Comparison of ENCODE assay signal across 20 cellular contexts in genomic region chr18:50832754-50833153, GRCh38. TPM values are rescaled to one million over a fixed set of nuclear protein-coding genes. Genes with fewer than 3 reads are reported as not detected.
A peak's percentile ranks its signal among the peaks of the same experiment; 100 is the strongest.
DNase-seq lines count a peak whose midpoint lies in the region; ATAC-seq, FAIRE-seq and TF ChIP-seq lines count a peak whose summit lies in the region.
"Had no signal": no experiment of that assay in that cellular context is flagged by ENCODE, and none has a peak within 500 bp of the region (broad histone marks: within the 10 kb centered on the region; RNA-seq: fewer than 3 reads in every experiment).

No MANE protein-coding gene starts in this region.

- H3K36me3 ChIP-seq in DOHH2 (ENCODE audit: control insufficient read depth, low read length), result no peaks in the 10 kb centered on the region
- H3K36me3 ChIP-seq in PC-3 (ENCODE audit: low read depth, low read length), result no peaks in the 10 kb centered on the region
- H3K36me3 ChIP-seq: cardiac muscle cell, gastroesophageal sphincter, thyroid gland had no signal

- peak overlapping the region; percentile 15; the same call in 1 of the 2 replicates for H3K4me2 ChIP-seq in DOHH2 (ENCODE audit: low read length)
- no peak overlapping the region for H3K4me2 ChIP-seq in PC-3 (ENCODE audit: low read length)

- POLR2A ChIA-PET in PC-3 (lab: Charles Lee; ENCODE audit: unreplicated experiment), result no interaction called here

- H3K79me2 ChIP-seq in DOHH2 (ENCODE audit: control insufficient read depth, low read length) (no peaks in the 10 kb centered on the region), PC-3 (ENCODE audit: low read length) (no peaks in the 10 kb centered on the region)

- H3K27ac ChIP-seq in DOHH2 (ENCODE audit: low read depth, low read length), result no peak overlapping the region
- H3K27ac ChIP-seq in PC-3 (ENCODE audit: low read length), result no peak overlapping the region
- H3K27ac ChIP-seq: cardiac muscle cell, gastroesophageal sphincter, thyroid gland had no signal

- FAIRE-seq in GM19239 (lab: Jason Lieb, UNC), result peak; percentile 70
- FAIRE-seq: endometrium, keratinocyte, TTC549 had no signal

- H2AFZ ChIP-seq in PC-3 (ENCODE audit: low read length), result no peak overlapping the region

- H3F3A ChIP-seq in DOHH2 (ENCODE audit: control insufficient read depth, insufficient read depth), result no peaks in the 10 kb centered on the region
- no peaks in the 10 kb centered on the region for H3F3A ChIP-seq in PC-3 (ENCODE audit: low read length, unreplicated experiment)

- intact Hi-C loops in PC-3 (cut with micrococcal nuclease), result no loop called here

- peak; percentile 72 for ATAC-seq in GM21786 (IDR thresholded peaks at IDR 0.05; ENCODE audit: unreplicated experiment)
- peak; percentile 60 for ATAC-seq in HG03342 (IDR thresholded peaks at IDR 0.05; ENCODE audit: unreplicated experiment)
- no peak for ATAC-seq in PC-3
- ATAC-seq: activated CD8-positive, alpha-beta memory T cell treated with anti-CD3 and anti-CD28 coated beads, Interleukin-2, amount 10 ng/mL, durations not matched to agents 7 days and 5 days; gastroesophageal sphincter had no signal

- H3K4me1 ChIP-seq in DOHH2 (ENCODE audit: control insufficient read depth, low read length) (peaks cover 34% of the 10 kb centered on the region), PC-3 (ENCODE audit: insufficient read depth, low read length) (peaks cover 16% of the 10 kb centered on the region)

- H3K9me3 ChIP-seq in DOHH2 (ENCODE audit: control insufficient read depth, insufficient read depth, low read length) (no peaks in the 10 kb centered on the region), PC-3 (ENCODE audit: low read length) (no peaks in the 10 kb centered on the region)
- H3K9me3 ChIP-seq: gastroesophageal sphincter, thyroid gland had no signal

- H3K9me2 ChIP-seq in DOHH2 (replicated peaks; ENCODE audit: control insufficient read depth, low read length) (no peaks in the 10 kb centered on the region), PC-3 (replicated peaks; ENCODE audit: low read length) (no peaks in the 10 kb centered on the region)

- H3K27me3 ChIP-seq in DOHH2 (ENCODE audit: control insufficient read depth, low read length) (no peaks in the 10 kb centered on the region), PC-3 (ENCODE audit: low read length) (no peaks in the 10 kb centered on the region)
- H3K27me3 ChIP-seq: cardiac muscle cell, gastroesophageal sphincter, thyroid gland had no signal

- DNase-seq in GM19239 (ENCODE audit: insufficient read length, low spot score) (no peak), HPDE6-E6E7 (ENCODE audit: extremely low spot score) (no peak), dermis blood vessel endothelial cell (no peak), NOMO-1 (lab: John Stamatoyannopoulos, UW; ENCODE audit: unreplicated experiment in 2 of 2) (no peak), PC-3 (no peak)
- DNase-seq: activated CD8-positive, alpha-beta memory T cell treated with anti-CD3 and anti-CD28 coated beads, Interleukin-2, amount 10 ng/mL, durations not matched to agents 7 days and 5 days; NCI-H1930; NCI-H774; posterior cingulate gyrus; SHP77 treated with DMSO at 0.1 percent for 48 hours; stimulated activated CD4-positive, alpha-beta T cell treated with anti-CD3 and anti-CD28 coated beads, Interleukin-12 subunit alpha, Interleukin-12 subunit beta, amount 100 ng/mL, for 4 hours; thyroid gland had no signal

- no peaks in the 10 kb centered on the region for H4K20me1 ChIP-seq in DOHH2 (ENCODE audit: control insufficient read depth, insufficient read depth, low read depth, low read length)
- H4K20me1 ChIP-seq in PC-3 (ENCODE audit: low read length), result no peaks in the 10 kb centered on the region

- CTCF ChIA-PET in PC-3 (lab: Charles Lee), result no interaction called here

- no TSS peak for BruUV-seq in PC-3 (replicated peaks; lab: Mats Ljungman, UMichigan)

- no peak overlapping the region for H3K9ac ChIP-seq in PC-3 (ENCODE audit: low read length)

- no peak for TF ChIP-seq CTCF in DOHH2 (IDR thresholded peaks at IDR 0.05; ENCODE audit: low read depth, low read length, poor library complexity, severe bottlenecking)
- TF ChIP-seq CTCF in PC-3 (conservative IDR thresholded peaks at IDR 0.05; ENCODE audit: low read depth, low read length), result no peak

- H3K4me3 ChIP-seq in DOHH2 (ENCODE audit: low read length) (no peak overlapping the region), PC-3 (ENCODE audit: low read length) (no peak overlapping the region)
- H3K4me3 ChIP-seq: cardiac muscle cell, gastroesophageal sphincter, thyroid gland had no signal

RNA-seq across cellular contexts. Expression of gene MRO, which starts 12.9 kb away (rescaled TPM):
- total RNA-seq in dermis blood vessel endothelial cell (under 0.01 TPM in 1 of 2 replicates, not detected in the other), PC-3 (2014; rRNA removed) (0.55 TPM in 1 of 2 replicates, not detected in the other)
- total RNA-seq: activated CD8-positive, alpha-beta memory T cell treated with anti-CD3 and anti-CD28 coated beads, Interleukin-2, amount 10 ng/mL, durations not matched to agents 7 days and 5 days; cardiac muscle cell had no signal

RNA-seq across cellular contexts. Expression of gene ME2, which starts 46.2 kb away (rescaled TPM):
- total RNA-seq in dermis blood vessel endothelial cell (45.3 and 64.8 TPM in 2 replicates), PC-3 (2014; rRNA removed) (21.9 and 29.1 TPM in 2 replicates)
